In genomic region chr17:58338454-58338841, GRCh38 we compare ENCODE assay signal across 1 cellular context.
TF ChIP-seq lines count a peak whose summit lies in the region.

No MANE protein-coding gene starts in this region.

TF ChIP-seq in GM12878, 131 proteins besides CTCF, POLR2A, EP300 and RAD21:
- TF ChIP-seq SMARCA5 (IDR thresholded peaks at IDR 0.05): peak; percentile 98
- TF ChIP-seq USF2 (IDR thresholded peaks at IDR 0.05; ENCODE audit: borderline replicate concordance, low read depth, low read length): no peak
- TF ChIP-seq RB1 (IDR thresholded peaks at IDR 0.05; ENCODE audit: borderline replicate concordance): no peak
- TF ChIP-seq CBFB (IDR thresholded peaks at IDR 0.05; ENCODE audit: low read depth): no peak; the same call in 1 of the 2 replicates
- no peak for TF ChIP-seq MAX (IDR thresholded peaks at IDR 0.05; ENCODE audit: low read depth, low read length)
- TF ChIP-seq RFX5 (IDR thresholded peaks at IDR 0.05; ENCODE audit: low read depth, low read length): 0 out of 2 replicates have a peak, but pooled peaks have one; percentile 10
- peak; percentile 74; the same call in 1 of the 2 replicates for TF ChIP-seq GATAD2B (conservative IDR thresholded peaks at IDR 0.05; ENCODE audit: low read depth)
- peak; percentile 45 for TF ChIP-seq LARP7 (IDR thresholded peaks at IDR 0.05)
- TF ChIP-seq WRNIP1 (IDR thresholded peaks at IDR 0.05; ENCODE audit: borderline replicate concordance, low read depth, low read length): peak; percentile 69; the same call in 1 of the 2 replicates
- TF ChIP-seq GABPA (IDR thresholded peaks at IDR 0.05; ENCODE audit: low read depth): no peak
- TF ChIP-seq FOXM1 (IDR thresholded peaks at IDR 0.05; ENCODE audit: low read depth, low read length): no peak
- TF ChIP-seq ZNF24 (IDR thresholded peaks at IDR 0.05): 0 out of 2 replicates have a peak, but pooled peaks have one; percentile 44
- TF ChIP-seq JUNB (IDR thresholded peaks at IDR 0.05): no peak
- no peak for TF ChIP-seq IKZF2 (IDR thresholded peaks at IDR 0.05)
- no peak for TF ChIP-seq E2F4 (IDR thresholded peaks at IDR 0.05; ENCODE audit: low read depth, low read length)
- TF ChIP-seq NR2C1 (IDR thresholded peaks at IDR 0.05): no peak
- no peak for TF ChIP-seq SUZ12 (IDR thresholded peaks at IDR 0.05; ENCODE audit: unreplicated experiment)
- TF ChIP-seq PRDM15 (CRISPR knock-in tag; IDR thresholded peaks at IDR 0.05): 0 out of 2 replicates have a peak, but pooled peaks have one; percentile 7
- 0 out of 2 replicates have a peak, but pooled peaks have one; percentile 20 for TF ChIP-seq SMC3 (IDR thresholded peaks at IDR 0.05; ENCODE audit: borderline replicate concordance, low read length)
- no peak for TF ChIP-seq PML (IDR thresholded peaks at IDR 0.05; ENCODE audit: low read length)
- TF ChIP-seq NFIC (IDR thresholded peaks at IDR 0.05; ENCODE audit: low read depth, low read length): no peak
- TF ChIP-seq ZNF207 (IDR thresholded peaks at IDR 0.05; ENCODE audit: borderline replicate concordance): peak; percentile 76; the same call in 1 of the 2 replicates
- peak; percentile 75 for TF ChIP-seq NKRF (conservative IDR thresholded peaks at IDR 0.05)
- TF ChIP-seq CHD4 (IDR thresholded peaks at IDR 0.05): peak; percentile 89; the same call in 1 of the 2 replicates
- TF ChIP-seq RBBP5 (conservative IDR thresholded peaks at IDR 0.05): no peak
- TF ChIP-seq KDM1A (IDR thresholded peaks at IDR 0.05; ENCODE audit: borderline replicate concordance): peak; percentile 64; the same call in 1 of the 2 replicates
- TF ChIP-seq BACH1 (IDR thresholded peaks at IDR 0.05; ENCODE audit: borderline replicate concordance): peak; percentile 43; the same call in 1 of the 2 replicates
- no peak for TF ChIP-seq CUX1 (IDR thresholded peaks at IDR 0.05; ENCODE audit: insufficient replicate concordance, low read depth, low read length)
- 0 out of 2 replicates have a peak, but pooled peaks have one; percentile 18 for TF ChIP-seq IRF4 (IDR thresholded peaks at IDR 0.05; ENCODE audit: low read depth, low read length)
- TF ChIP-seq ASH2L (IDR thresholded peaks at IDR 0.05; ENCODE audit: borderline replicate concordance, low read depth): 0 out of 2 replicates have a peak, but pooled peaks have one; percentile 11
- no peak for TF ChIP-seq SUPT20H (IDR thresholded peaks at IDR 0.05; ENCODE audit: borderline replicate concordance, control insufficient read depth, low read depth, low read length)
- TF ChIP-seq HCFC1 (IDR thresholded peaks at IDR 0.05; ENCODE audit: low read length): 0 out of 2 replicates have a peak, but pooled peaks have one; percentile 2
- no peak for TF ChIP-seq ZZZ3 (IDR thresholded peaks at IDR 0.05; ENCODE audit: control insufficient read depth, insufficient read length, low read depth)
- TF ChIP-seq ZNF217 (IDR thresholded peaks at IDR 0.05): peak; percentile 98
- no peak for TF ChIP-seq ETV6 (conservative IDR thresholded peaks at IDR 0.05 in 1 of 2, IDR thresholded peaks at IDR 0.05 in 1 of 2; ENCODE audit: borderline replicate concordance in 1 of 2, low read depth in 1 of 2)
- TF ChIP-seq NFXL1 (IDR thresholded peaks at IDR 0.05; ENCODE audit: borderline replicate concordance): peak; percentile 62; the same call in 1 of the 2 replicates
- TF ChIP-seq HDAC2 (IDR thresholded peaks at IDR 0.05): no peak; the same call in 1 of the 2 replicates
- no peak for TF ChIP-seq USF1 (IDR thresholded peaks at IDR 0.05; ENCODE audit: borderline replicate concordance, extremely low read length, insufficient read depth, low read depth, low read length)
- TF ChIP-seq RCOR1 (conservative IDR thresholded peaks at IDR 0.05; ENCODE audit: low read depth, low read length): peak; percentile 90; the same call in 1 of the 2 replicates
- no peak for TF ChIP-seq BHLHE40 (IDR thresholded peaks at IDR 0.05; ENCODE audit: borderline replicate concordance in 1 of 2, low read depth in 2 of 2, low read length in 1 of 2)
TF ChIP-seq in GM12878: peak in this region for 19.
